1 cellular context compared by ENCODE assay signal in the genomic region with DNA sequence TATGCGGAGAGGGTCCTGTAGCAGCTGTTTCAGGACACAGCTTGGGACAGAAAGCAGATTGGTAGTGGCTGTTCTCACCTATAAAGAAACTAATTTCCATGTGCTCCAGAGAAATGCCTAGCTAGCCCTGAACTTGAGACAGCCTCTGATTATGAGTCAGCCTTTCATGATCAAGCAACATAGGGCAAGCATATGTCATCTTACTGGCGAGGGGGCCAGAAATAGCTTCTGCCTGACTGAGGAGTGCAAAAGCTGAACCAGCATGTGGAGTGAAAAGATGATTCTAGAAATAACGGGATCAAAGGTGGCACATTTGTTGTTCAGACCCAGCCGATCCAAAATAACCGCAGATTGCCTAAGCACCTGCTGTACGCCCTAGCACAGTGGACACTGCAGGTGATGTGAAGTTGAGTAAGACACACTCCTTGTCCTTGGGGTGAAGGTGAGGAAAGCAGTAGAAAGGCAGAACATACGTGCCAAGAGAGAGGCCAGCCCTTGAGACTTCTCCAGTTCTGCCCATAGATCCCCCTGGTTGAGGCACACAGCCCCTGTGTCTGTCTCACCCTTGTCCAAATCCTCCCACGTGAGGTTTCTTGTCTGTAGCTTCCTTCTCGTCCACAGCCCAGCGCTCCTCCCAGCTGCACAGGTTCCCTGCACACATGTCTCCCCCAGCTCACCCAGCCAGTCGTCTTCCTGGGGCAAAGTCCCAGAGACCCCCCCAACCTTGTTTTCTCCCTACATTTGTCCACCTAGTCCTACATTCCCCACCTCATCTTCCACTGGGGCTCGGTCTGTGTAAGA.
TF ChIP-seq lines count a peak whose summit lies in the region.

No MANE protein-coding gene starts in this region.

TF ChIP-seq in GM12878, 131 proteins besides CTCF, POLR2A, EP300 and RAD21:
- TF ChIP-seq ATF7 (IDR thresholded peaks at IDR 0.05; ENCODE audit: low read depth) (peak; percentile 61), BCL11A (IDR thresholded peaks at IDR 0.05; ENCODE audit: low read depth, low read length) (peak; percentile 53; the same call in 1 of the 2 replicates), FOXK2 (IDR thresholded peaks at IDR 0.05) (no peak), FOXM1 (IDR thresholded peaks at IDR 0.05; ENCODE audit: low read depth, low read length) (no peak), IKZF1 (conservative IDR thresholded peaks at IDR 0.05) (peak; percentile 53), IKZF2 (IDR thresholded peaks at IDR 0.05) (peak; percentile 14 to 47; a peak in 3 of 4 replicates), PBX3 (IDR thresholded peaks at IDR 0.05; ENCODE audit: insufficient replicate concordance, low read depth, low read length) (no peak), JUND (IDR thresholded peaks at IDR 0.05; ENCODE audit: low read depth, low read length) (peak; percentile 64; the same call in 1 of the 2 replicates), EED (IDR thresholded peaks at IDR 0.05; ENCODE audit: low read depth) (peak; percentile 77), MEF2A (IDR thresholded peaks at IDR 0.05; ENCODE audit: insufficient read depth, low read depth, low read length) (peak; percentile 85), CREM (IDR thresholded peaks at IDR 0.05; ENCODE audit: low read depth) (peak; percentile 34; the same call in 1 of the 2 replicates), RFX5 (IDR thresholded peaks at IDR 0.05; ENCODE audit: low read depth, low read length) (no peak), JUNB (IDR thresholded peaks at IDR 0.05) (peak; percentile 88), MEF2B (IDR thresholded peaks at IDR 0.05; ENCODE audit: partially characterized antibody, poor library complexity, severe bottlenecking) (peak; percentile 66), NFIC (IDR thresholded peaks at IDR 0.05; ENCODE audit: low read depth, low read length) (peak; percentile 50; the same call in 1 of the 2 replicates), IRF4 (IDR thresholded peaks at IDR 0.05; ENCODE audit: low read depth, low read length) (peak; percentile 73; the same call in 1 of the 2 replicates)
- TF ChIP-seq, protein P1, sequence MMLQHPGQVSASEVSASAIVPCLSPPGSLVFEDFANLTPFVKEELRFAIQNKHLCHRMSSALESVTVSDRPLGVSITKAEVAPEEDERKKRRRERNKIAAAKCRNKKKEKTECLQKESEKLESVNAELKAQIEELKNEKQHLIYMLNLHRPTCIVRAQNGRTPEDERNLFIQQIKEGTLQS (IDR thresholded peaks at IDR 0.05; ENCODE audit: borderline replicate concordance, extremely low read depth, low read depth, low read length): no peak
- TF ChIP-seq, protein P2, sequence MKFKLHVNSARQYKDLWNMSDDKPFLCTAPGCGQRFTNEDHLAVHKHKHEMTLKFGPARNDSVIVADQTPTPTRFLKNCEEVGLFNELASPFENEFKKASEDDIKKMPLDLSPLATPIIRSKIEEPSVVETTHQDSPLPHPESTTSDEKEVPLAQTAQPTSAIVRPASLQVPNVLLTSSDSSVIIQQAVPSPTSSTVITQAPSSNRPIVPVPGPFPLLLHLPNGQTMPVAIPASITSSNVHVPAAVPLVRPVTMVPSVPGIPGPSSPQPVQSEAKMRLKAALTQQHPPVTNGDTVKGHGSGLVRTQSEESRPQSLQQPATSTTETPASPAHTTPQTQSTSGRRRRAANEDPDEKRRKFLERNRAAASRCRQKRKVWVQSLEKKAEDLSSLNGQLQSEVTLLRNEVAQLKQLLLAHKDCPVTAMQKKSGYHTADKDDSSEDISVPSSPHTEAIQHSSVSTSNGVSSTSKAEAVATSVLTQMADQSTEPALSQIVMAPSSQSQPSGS (IDR thresholded peaks at IDR 0.05; ENCODE audit: low read length): peak; percentile 26; the same call in 1 of the 2 replicates
